ENCODE assay signal across 24 cellular contexts in the genomic region with DNA sequence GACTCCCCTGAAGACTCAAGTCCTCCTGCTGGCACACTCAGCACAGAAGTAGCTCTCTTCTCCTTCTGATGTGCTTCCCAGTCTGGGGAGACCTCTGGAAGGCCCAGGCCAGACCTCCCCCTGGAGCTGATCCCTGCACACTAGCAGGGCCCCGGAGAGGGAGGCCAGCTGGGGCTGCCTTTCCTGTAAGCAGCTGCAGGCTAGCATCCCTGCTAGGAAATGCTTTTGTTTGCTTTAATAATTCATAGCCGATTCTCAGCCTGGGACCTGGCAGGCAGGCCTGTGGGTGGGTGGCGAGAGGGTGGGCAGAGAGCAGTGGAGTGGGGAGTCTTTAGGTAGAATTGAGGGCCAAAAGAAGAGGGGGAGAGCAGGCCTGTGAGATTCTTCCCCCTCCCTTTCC. TPM values are rescaled to one million over a fixed set of nuclear protein-coding genes. Genes with fewer than 3 reads are reported as not detected.
DNase-seq lines count a peak whose midpoint lies in the region; ATAC-seq and TF ChIP-seq lines count a peak whose summit lies in the region.
"Had no signal": no experiment of that assay in that cellular context is flagged by ENCODE, and none has a peak within 500 bp of the region (broad histone marks: within the 10 kb centered on the region; RNA-seq: fewer than 3 reads in every experiment).

No MANE protein-coding gene starts in this region.

- no peak overlapping the region for H3K4me3 ChIP-seq in lung
- H3K4me3 ChIP-seq: adrenal gland, pancreas, PC-9, suprapubic skin had no signal

- H3K27ac ChIP-seq in VCaP (peak overlapping the region; percentile 44; the same call in 1 of the 2 replicates), lung (ENCODE audit: low read depth in 1 of 2, low read length in 1 of 2) (no peak overlapping the region)
- H3K27ac ChIP-seq: adrenal gland, KMS-11, pancreas, PC-9, suprapubic skin had no signal

- H3K4me1 Mint-ChIP-seq in nephron progenitor cell = peaks cover 30% of the 10 kb centered on the region
- H3K4me1 Mint-ChIP-seq: CD4-positive, alpha-beta memory T cell had no signal

- no peak for TF ChIP-seq CTCF in VCaP (conservative IDR thresholded peaks at IDR 0.05)
- no peak for TF ChIP-seq CTCF in lung (IDR thresholded peaks at IDR 0.05; ENCODE audit: control extremely low read depth, extremely low read depth)
- no peak for TF ChIP-seq CTCF in nephron progenitor cell (IDR thresholded peaks at IDR 0.05)

- DNase-seq in activated CD8-positive, alpha-beta memory T cell treated with anti-CD3 and anti-CD28 coated beads for 24 hours = peak; percentile 42
- DNase-seq in activated CD8-positive, alpha-beta memory T cell treated with anti-CD3 and anti-CD28 coated beads, Interleukin-2, amount 50 U/mL, for 4 hours = no peak
- DNase-seq in lung (ENCODE audit: low spot score) = peak; percentile 22
- DNase-seq in nephron progenitor cell = no peak
- DNase-seq in COLO829 (ENCODE audit: low spot score) = no peak
- DNase-seq: activated CD4-positive, alpha-beta T cell treated with anti-CD3 and anti-CD28 coated beads, Interleukin-2, amount 50 U/mL, for 1 hour; activated naive CD4-positive, alpha-beta T cell; activated T-cell treated with anti-CD3 and anti-CD28 coated beads, Interleukin-2, amount 50 U/mL, for 4 hours; CD4-positive, alpha-beta memory T cell; DND-41; left cardiac atrium; naive thymus-derived CD4-positive, alpha-beta T cell; NCI-H1930; NCI-H446 treated with DMSO at 0.1 percent for 48 hours; pancreas; PC-9; SIG-M5 had no signal

- peaks cover 0 to 2% of the 10 kb centered on the region in 2 donors for H3K9me3 ChIP-seq in lung (ENCODE audit: control insufficient read depth in 2 of 2, insufficient read depth in 1 of 2, low read length in 1 of 2)
- H3K9me3 ChIP-seq: adrenal gland, pancreas, suprapubic skin had no signal

- H3K4me1 ChIP-seq in lung (ENCODE audit: control insufficient read depth in 2 of 2, insufficient read depth in 2 of 2, low read length in 2 of 2) = no peaks in the 10 kb centered on the region
- H3K4me1 ChIP-seq: adrenal gland, pancreas had no signal

- no peak for ATAC-seq in lung (ENCODE audit: insufficient read depth, low FRiP score)
- no peak for ATAC-seq in HG03439 (IDR thresholded peaks at IDR 0.05; ENCODE audit: unreplicated experiment)
- ATAC-seq: activated T-cell treated with anti-CD3 and anti-CD28 coated beads, Interleukin-2, amount 50 U/mL, for 4 hours; left cardiac atrium; naive thymus-derived CD4-positive, alpha-beta T cell; pancreas had no signal

- H3K27me3 ChIP-seq in lung (ENCODE audit: control insufficient read depth, insufficient read depth) = no peaks in the 10 kb centered on the region
- H3K27me3 ChIP-seq: adrenal gland, pancreas had no signal

- H3K27ac Mint-ChIP-seq in nephron progenitor cell = no peak overlapping the region
- H3K27ac Mint-ChIP-seq: CD4-positive, alpha-beta memory T cell; dendritic cell treated with granulocyte-macrophage colony-stimulating factor and Interleukin-4, amounts not matched to agents 40 ng/mL and 50 ng/mL, for 4 days had no signal

- WGBS in lung, 2 donors = 58 to 60% methylated on average over 3 of the region's 3 CpGs

- H3K27me3 Mint-ChIP-seq in nephron progenitor cell (ENCODE audit: low read depth, poor library complexity) = peaks cover 87% of the 10 kb centered on the region

- H3K9me3 Mint-ChIP-seq in nephron progenitor cell = no peaks in the 10 kb centered on the region
- H3K9me3 Mint-ChIP-seq: activated T-cell treated with anti-CD3 and anti-CD28 coated beads, Interleukin-2, amount 50 U/mL, for 4 hours; CD4-positive, alpha-beta memory T cell; dendritic cell treated with granulocyte-macrophage colony-stimulating factor and Interleukin-4, amounts not matched to agents 40 ng/mL and 50 ng/mL, for 4 days had no signal

- H3K36me3 Mint-ChIP-seq in nephron progenitor cell (ENCODE audit: low read depth) = no peaks in the 10 kb centered on the region
- H3K36me3 Mint-ChIP-seq: CD4-positive, alpha-beta memory T cell had no signal

- no peak overlapping the region for H3K4me3 Mint-ChIP-seq in nephron progenitor cell
- H3K4me3 Mint-ChIP-seq: activated T-cell treated with anti-CD3 and anti-CD28 coated beads, Interleukin-2, amount 50 U/mL, for 4 hours; CD4-positive, alpha-beta memory T cell; dendritic cell treated with granulocyte-macrophage colony-stimulating factor and Interleukin-4, amounts not matched to agents 40 ng/mL and 50 ng/mL, for 4 days; naive thymus-derived CD4-positive, alpha-beta T cell had no signal

- no peaks in the 10 kb centered on the region for H3K36me3 ChIP-seq in lung (ENCODE audit: control insufficient read depth in 2 of 2, insufficient read depth in 2 of 2, low read length in 2 of 2)
- H3K36me3 ChIP-seq: adrenal gland, pancreas, suprapubic skin had no signal

RNA-seq across cellular contexts. Expression of gene EBF4, which starts 5.2 kb away (rescaled TPM):
- total RNA-seq in lung = 10 to 100 TPM in 1 of 2 donors, 1 to 10 TPM in 1; 8.2 to 15.8 TPM
- polyA plus RNA-seq in lung = 1 to 10 TPM; 5.8 to 6.5 TPM
- total RNA-seq: HT1080 had no signal

RNA-seq across cellular contexts. Expression of gene IDH3B, which starts 33.8 kb away (rescaled TPM):
- 10 to 100 TPM; 67.9 to 72.4 TPM for total RNA-seq in lung
- 10 to 100 TPM; 65.3 to 83.1 TPM for polyA plus RNA-seq in lung

RNA-seq across cellular contexts. Expression of gene NOP56, which starts 45.3 kb away (rescaled TPM):
- 100 to 1,000 TPM in 1 of 2 donors, 10 to 100 TPM in 1; 73.3 to 138 TPM for total RNA-seq in lung
- polyA plus RNA-seq in lung = 100 to 1,000 TPM; 109 to 114 TPM

Comparison
In these comparisons a context has a peak if more than half of its experiments do, and no peak if none do; other contexts are left out.
1. DNase-seq: peak in activated CD8-positive, alpha-beta memory T cell treated with anti-CD3 and anti-CD28 coated beads for 24 hours (single experiment) and lung (single experiment); none in activated CD8-positive, alpha-beta memory T cell treated with anti-CD3 and anti-CD28 coated beads, Interleukin-2, amount 50 U/mL, for 4 hours (single experiment), nephron progenitor cell (single experiment) and COLO829 (single experiment).